23 cellular contexts compared by ENCODE assay signal in genomic region chr12:89083491-89083890, GRCh38.
"Had no signal": no experiment of that assay in that cellular context is flagged by ENCODE, and none has a peak within 500 bp of the region (broad histone marks: within the 10 kb centered on the region; RNA-seq: fewer than 3 reads in every experiment).

No MANE protein-coding gene starts in this region.

- H3K4me1 ChIP-seq: right lobe of liver, testis, thyroid gland, vagina had no signal

- H3K4me3 ChIP-seq: left ventricle myocardium inferior, lung, mucosa of descending colon, ovary, right atrium auricular region, right lobe of liver, smooth muscle cell, stomach, testis, thyroid gland, transverse colon, upper lobe of left lung, vagina had no signal

- H3K4me2 ChIP-seq: smooth muscle cell had no signal

- H3K36me3 ChIP-seq: left ventricle myocardium inferior, ovary, right atrium auricular region, right lobe of liver, stomach, thyroid gland, transverse colon, upper lobe of left lung, vagina had no signal

- ATAC-seq: mucosa of descending colon; naive thymus-derived CD4-positive, alpha-beta T cell; natural killer cell treated with Interleukin-12 subunit alpha and Interleukin-12 subunit beta and Interleukin-15 and Interleukin-18, amount 100 ng/mL, for 72 hours; right lobe of liver; stimulated activated naive B cell treated with anti-CD40 and anti-IgM and Interleukin-4, amounts not matched to agents 10 μg/mL and 1 μg/mL and 100 μg/mL, for 72 hours; stimulated activated naive CD8-positive, alpha-beta T cell treated with anti-CD3 and anti-CD28 coated beads, Interleukin-15, Interleukin-2, amounts not matched to agents 100 U/mL and 50 U/mL, for 24 hours had no signal

- H3K27me3 ChIP-seq: ovary, right atrium auricular region, right lobe of liver, stomach, testis, thyroid gland, transverse colon, upper lobe of left lung, vagina had no signal

- H3K27ac ChIP-seq: left ventricle myocardium inferior, ovary, right atrium auricular region, right lobe of liver, stomach, testis, thyroid gland, transverse colon, upper lobe of left lung, vagina had no signal

- H3K9me3 ChIP-seq: left ventricle myocardium inferior, mucosa of descending colon, ovary, right atrium auricular region, right lobe of liver, stomach, testis, thyroid gland, transverse colon, upper lobe of left lung, vagina had no signal

- DNase-seq: islet precursor cell; left ventricle myocardium inferior; midbrain; mucosa of descending colon; naive thymus-derived CD4-positive, alpha-beta T cell; ovary; right lobe of liver; stimulated activated CD4-positive, alpha-beta T cell treated with anti-CD3 and anti-CD28 coated beads, Interleukin-12 subunit alpha, Interleukin-12 subunit beta, amount 100 ng/mL, for 4 hours; stimulated activated CD4-positive, alpha-beta T cell treated with anti-CD3 and anti-CD28 coated beads, Interleukin-15, amount 100 ng/mL, for 24 hours; stimulated activated CD4-positive, alpha-beta T cell treated with anti-CD3 and anti-CD28 coated beads, Interleukin-2, amount 100 ng/mL, for 24 hours; stimulated activated CD4-positive, alpha-beta T cell treated with anti-CD3 and anti-CD28 coated beads, Interleukin-4, amount 100 ng/mL, for 1 hour; stimulated activated naive B cell treated with anti-CD40 and anti-IgM and Interleukin-4, amounts not matched to agents 10 μg/mL and 1 μg/mL and 100 μg/mL, for 72 hours; stimulated activated naive CD8-positive, alpha-beta T cell treated with anti-CD3 and anti-CD28 coated beads, Interleukin-15, Interleukin-2, amounts not matched to agents 100 U/mL and 50 U/mL, for 24 hours; stomach; testis; thyroid gland; transverse colon; upper lobe of left lung had no signal
